Comparison of ENCODE assay signal across 8 cellular contexts in genomic region chr1:156154317-156154749, GRCh38. TPM values are rescaled to one million over a fixed set of nuclear protein-coding genes. Genes with fewer than 3 reads are reported as not detected.
DNase-seq lines count a peak whose midpoint lies in the region; ATAC-seq lines count a peak whose summit lies in the region.

No MANE protein-coding gene starts in this region.

- H3K36me3 Mint-ChIP-seq in T-helper 1 cell treated with Interleukin-12 subunit alpha and Interleukin-12 subunit beta and Interleukin-4 antibody, amounts not matched to agents 30 μg/mL and 1 μg/mL, for 36 hours (ENCODE audit: low read depth): no peaks in the 10 kb centered on the region

- no peaks in the 10 kb centered on the region for H3K27me3 Mint-ChIP-seq in T-helper 1 cell treated with Interleukin-12 subunit alpha and Interleukin-12 subunit beta and Interleukin-4 antibody, amounts not matched to agents 30 μg/mL and 1 μg/mL, for 36 hours (ENCODE audit: low read depth)

- peak overlapping the region; percentile 59 for H3K4me3 Mint-ChIP-seq in T-helper 1 cell treated with Interleukin-12 subunit alpha and Interleukin-12 subunit beta and Interleukin-4 antibody, amounts not matched to agents 30 μg/mL and 1 μg/mL, for 36 hours

- peak; percentile 43 for ATAC-seq in GM18870 (IDR thresholded peaks at IDR 0.05; ENCODE audit: unreplicated experiment)
- peak; percentile 56 for ATAC-seq in HG02798 (IDR thresholded peaks at IDR 0.05; ENCODE audit: poor library complexity, unreplicated experiment)

- H3K9me3 Mint-ChIP-seq in T-helper 1 cell treated with Interleukin-12 subunit alpha and Interleukin-12 subunit beta and Interleukin-4 antibody, amounts not matched to agents 30 μg/mL and 1 μg/mL, for 36 hours: no peaks in the 10 kb centered on the region

- no peaks in the 10 kb centered on the region for H3K9me3 ChIP-seq in mononuclear cell (ENCODE audit: low read depth, low read length)

- no peaks in the 10 kb centered on the region for H3K27me3 ChIP-seq in mononuclear cell (ENCODE audit: insufficient read depth, low read length)

- H3K4me1 ChIP-seq in mononuclear cell (ENCODE audit: insufficient read depth, low read length): peaks cover 74% of the 10 kb centered on the region

- H3K4me1 Mint-ChIP-seq in T-helper 1 cell treated with Interleukin-12 subunit alpha and Interleukin-12 subunit beta and Interleukin-4 antibody, amounts not matched to agents 30 μg/mL and 1 μg/mL, for 36 hours (ENCODE audit: low read depth): peaks cover 46% of the 10 kb centered on the region

- peak overlapping the region; percentile 79 for H3K27ac Mint-ChIP-seq in T-helper 1 cell treated with Interleukin-12 subunit alpha and Interleukin-12 subunit beta and Interleukin-4 antibody, amounts not matched to agents 30 μg/mL and 1 μg/mL, for 36 hours

- peak overlapping the region; percentile 48 for H3K4me3 ChIP-seq in mononuclear cell (ENCODE audit: low read length)

- DNase-seq in HK-2 (ENCODE audit: unreplicated experiment) (no peak), hippocampal formation (lab: John Stamatoyannopoulos, UW) (no peak), DMS 273 (lab: John Stamatoyannopoulos, UW; ENCODE audit: unreplicated experiment) (no peak), HCEC 1CT (no peak)

RNA-seq across cellular contexts. Expression of gene SEMA4A, which starts 0.9 kb away (rescaled TPM):
- total RNA-seq in mononuclear cell: 30.4 TPM

RNA-seq across cellular contexts. Expression of gene SLC25A44, which starts 39.6 kb away (rescaled TPM):
- total RNA-seq in mononuclear cell: 12.7 TPM

RNA-seq across cellular contexts. Expression of gene LMNA, which starts 39.8 kb away (rescaled TPM):
- 110 TPM for total RNA-seq in mononuclear cell

RNA-seq across cellular contexts. Expression of gene PMF1, which starts 58.5 kb away (rescaled TPM):
- total RNA-seq in mononuclear cell: 59.0 TPM
